ENCODE assay signal across 32 cellular contexts in the genomic region with DNA sequence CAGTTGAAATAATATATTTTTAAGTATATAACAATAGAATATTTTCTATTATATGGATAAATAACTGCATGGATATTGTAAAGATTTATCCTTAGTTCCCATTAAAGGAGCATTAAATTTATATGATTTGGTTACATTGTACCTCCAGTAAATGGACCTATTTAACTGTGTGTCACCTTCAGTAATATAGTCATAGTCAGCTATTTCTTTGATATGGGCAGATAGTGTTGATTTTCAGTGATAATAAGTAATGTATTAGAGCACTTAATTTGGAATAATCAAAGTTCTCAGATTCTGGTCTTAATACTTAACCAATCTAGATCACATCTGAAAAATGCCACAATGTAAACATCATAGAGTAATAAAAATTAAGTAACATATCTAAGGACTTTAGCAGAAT.
"Had no signal": no experiment of that assay in that cellular context is flagged by ENCODE, and none has a peak within 500 bp of the region (broad histone marks: within the 10 kb centered on the region; RNA-seq: fewer than 3 reads in every experiment).

No MANE protein-coding gene starts in this region.

- H3K27ac ChIP-seq: neutrophil, parathyroid adenoma, psoas muscle, skin epidermis, spleen, suprapubic skin, testis, tibial artery, transverse colon, upper lobe of right lung, uterus had no signal

- ATAC-seq: naive thymus-derived CD8-positive, alpha-beta T cell; natural killer cell treated with Interleukin-12 subunit alpha and Interleukin-12 subunit beta and Interleukin-15 and Interleukin-18, amount 100 ng/mL, for 72 hours; psoas muscle; right cardiac atrium; sciatic nerve; stimulated activated memory B cell treated with anti-CD40 and anti-IgM and Interleukin-4, amounts not matched to agents 10 μg/mL and 1 μg/mL and 100 μg/mL, for 72 hours; stimulated activated naive CD8-positive, alpha-beta T cell treated with anti-CD3 and anti-CD28 coated beads, Interleukin-15, amount 100 ng/mL, for 72 hours; stimulated activated naive CD8-positive, alpha-beta T cell treated with anti-CD3 and anti-CD28 coated beads, Interleukin-15, Interleukin-2, amounts not matched to agents 100 U/mL and 50 U/mL, for 24 hours; upper lobe of right lung had no signal

- H3K4me3 Mint-ChIP-seq: naive thymus-derived CD8-positive, alpha-beta T cell; natural killer cell treated with Interleukin-12 subunit alpha and Interleukin-12 subunit beta and Interleukin-15 and Interleukin-18, amount 100 ng/mL, for 72 hours; nephron progenitor cell; neural crest cell; stimulated activated memory B cell treated with anti-CD40 and anti-IgM and Interleukin-4, amounts not matched to agents 10 μg/mL and 1 μg/mL and 100 μg/mL, for 72 hours; stimulated activated naive CD8-positive, alpha-beta T cell treated with anti-CD3 and anti-CD28 coated beads, Interleukin-15, amount 100 ng/mL, for 72 hours; type B pancreatic cell had no signal

- H3K36me3 Mint-ChIP-seq: naive thymus-derived CD8-positive, alpha-beta T cell; natural killer cell treated with Interleukin-12 subunit alpha and Interleukin-12 subunit beta and Interleukin-15 and Interleukin-18, amount 100 ng/mL, for 72 hours; stimulated activated memory B cell treated with anti-CD40 and anti-IgM and Interleukin-4, amounts not matched to agents 10 μg/mL and 1 μg/mL and 100 μg/mL, for 72 hours; type B pancreatic cell had no signal

- H3K4me3 ChIP-seq: psoas muscle, skin epidermis, smooth muscle cell, spleen, suprapubic skin, testis, tibial artery, transverse colon, upper lobe of right lung, uterus had no signal

- H3K4me2 ChIP-seq: smooth muscle cell had no signal

- H3K36me3 ChIP-seq: neutrophil, spleen, suprapubic skin, tibial artery, transverse colon, upper lobe of right lung, uterus had no signal

- H3K4me1 Mint-ChIP-seq: naive thymus-derived CD8-positive, alpha-beta T cell; nephron progenitor cell; neural crest cell; stimulated activated memory B cell treated with anti-CD40 and anti-IgM and Interleukin-4, amounts not matched to agents 10 μg/mL and 1 μg/mL and 100 μg/mL, for 72 hours; stimulated activated naive CD8-positive, alpha-beta T cell treated with anti-CD3 and anti-CD28 coated beads, Interleukin-15, amount 100 ng/mL, for 72 hours had no signal

- H3K27me3 Mint-ChIP-seq: naive thymus-derived CD8-positive, alpha-beta T cell; natural killer cell treated with Interleukin-12 subunit alpha and Interleukin-12 subunit beta and Interleukin-15 and Interleukin-18, amount 100 ng/mL, for 72 hours; progenitor cell of endocrine pancreas; stimulated activated memory B cell treated with anti-CD40 and anti-IgM and Interleukin-4, amounts not matched to agents 10 μg/mL and 1 μg/mL and 100 μg/mL, for 72 hours; stimulated activated naive CD8-positive, alpha-beta T cell treated with anti-CD3 and anti-CD28 coated beads, Interleukin-15, amount 100 ng/mL, for 72 hours; type B pancreatic cell had no signal

- H3K27ac Mint-ChIP-seq: naive thymus-derived CD8-positive, alpha-beta T cell; natural killer cell treated with Interleukin-12 subunit alpha and Interleukin-12 subunit beta and Interleukin-15 and Interleukin-18, amount 100 ng/mL, for 72 hours; nephron progenitor cell; progenitor cell of endocrine pancreas; stimulated activated memory B cell treated with anti-CD40 and anti-IgM and Interleukin-4, amounts not matched to agents 10 μg/mL and 1 μg/mL and 100 μg/mL, for 72 hours; stimulated activated naive CD8-positive, alpha-beta T cell treated with anti-CD3 and anti-CD28 coated beads, Interleukin-15, amount 100 ng/mL, for 72 hours; type B pancreatic cell had no signal

- H3K9me3 Mint-ChIP-seq: type B pancreatic cell had no signal

- H3K9ac ChIP-seq: parathyroid adenoma had no signal

- H3K9me3 ChIP-seq: neutrophil, psoas muscle, suprapubic skin, testis, tibial artery, transverse colon, upper lobe of right lung, uterus had no signal

- H2AFZ ChIP-seq: parathyroid adenoma had no signal

- H3K27me3 ChIP-seq: neutrophil, spleen, suprapubic skin, testis, tibial artery, transverse colon, upper lobe of right lung, uterus had no signal

- H3K79me2 ChIP-seq: parathyroid adenoma had no signal

- DNase-seq: naive thymus-derived CD8-positive, alpha-beta T cell; nephron progenitor cell; nucleus accumbens; posterior cingulate gyrus; psoas muscle; right cardiac atrium; spleen; stimulated activated CD4-positive, alpha-beta T cell treated with anti-CD3 and anti-CD28 coated beads, Interleukin-12 subunit alpha, Interleukin-12 subunit beta, amount 100 ng/mL, for 4 hours; stimulated activated CD4-positive, alpha-beta T cell treated with anti-CD3 and anti-CD28 coated beads, Interleukin-1b, Interleukin-23, amount 100 ng/mL, for 48 hours; stimulated activated CD4-positive, alpha-beta T cell treated with anti-CD3 and anti-CD28 coated beads, Interleukin-4, amount 100 ng/mL, for 1 hour; stimulated activated CD4-positive, alpha-beta T cell treated with anti-CD3 and anti-CD28 coated beads, Interleukin-4, amount 100 ng/mL, for 4 hours; stimulated activated CD8-positive, alpha-beta memory T cell treated with anti-CD3 and anti-CD28 coated beads, Interleukin-4, amount 100 ng/mL, for 48 hours; stimulated activated naive CD4-positive, alpha-beta T cell; stimulated activated naive CD8-positive, alpha-beta T cell treated with anti-CD3 and anti-CD28 coated beads, Interleukin-15, amount 100 ng/mL, for 72 hours; stimulated activated naive CD8-positive, alpha-beta T cell treated with anti-CD3 and anti-CD28 coated beads, Interleukin-15, Interleukin-2, amounts not matched to agents 100 U/mL and 50 U/mL, for 24 hours; substantia nigra; testis; tibial artery; transverse colon; upper lobe of right lung; uterus had no signal

- H3K4me1 ChIP-seq: parathyroid adenoma, psoas muscle, spleen, suprapubic skin, testis, tibial artery, transverse colon, upper lobe of right lung, uterus had no signal
